Comparison of ENCODE assay signal across 22 cellular contexts in genomic region chr2:193505620-193506019, GRCh38.
"Had no signal": no experiment of that assay in that cellular context is flagged by ENCODE, and none has a peak within 500 bp of the region (broad histone marks: within the 10 kb centered on the region; RNA-seq: fewer than 3 reads in every experiment).

No MANE protein-coding gene starts in this region.

- H3K4me3 ChIP-seq: esophagus muscularis mucosa, gastroesophageal sphincter, left ventricle myocardium inferior, lower lobe of right lung, spleen, thoracic aorta had no signal

- H3K36me3 ChIP-seq: esophagus muscularis mucosa, gastroesophageal sphincter, left ventricle myocardium inferior, lower lobe of right lung, spleen, thoracic aorta had no signal

- H3K9me3 ChIP-seq: esophagus muscularis mucosa, gastroesophageal sphincter, lower lobe of right lung, thoracic aorta had no signal

- ATAC-seq: gastroesophageal sphincter; left cardiac atrium; lower lobe of right lung; natural killer cell; sciatic nerve; stimulated activated naive B cell treated with anti-CD40 and anti-IgM and Interleukin-4, amounts not matched to agents 10 μg/mL and 1 μg/mL and 100 μg/mL, for 72 hours; stimulated activated naive CD8-positive, alpha-beta T cell treated with anti-CD3 and anti-CD28 coated beads, Interleukin-15, amount 100 ng/mL, for 72 hours had no signal

- H3K27ac ChIP-seq: epithelial cell of prostate, esophagus muscularis mucosa, gastroesophageal sphincter, left ventricle myocardium inferior, lower lobe of right lung, spleen, thoracic aorta had no signal

- H3K27me3 ChIP-seq: esophagus muscularis mucosa, gastroesophageal sphincter, spleen had no signal

- DNase-seq: cortex of kidney; effector memory CD4-positive, alpha-beta T cell; glutamatergic neuron; left cardiac atrium; left ventricle myocardium inferior; lower lobe of right lung; natural killer cell; spleen; stimulated activated CD4-positive, alpha-beta T cell treated with anti-CD3 and anti-CD28 coated beads, Interleukin-15, amount 100 ng/mL, for 24 hours; stimulated activated CD4-positive, alpha-beta T cell treated with anti-CD3 and anti-CD28 coated beads, Interleukin-1b, Interleukin-23, amount 100 ng/mL, for 48 hours; stimulated activated CD4-positive, alpha-beta T cell treated with anti-CD3 and anti-CD28 coated beads, Interleukin-4, amount 100 ng/mL, for 24 hours; stimulated activated naive B cell treated with anti-CD40 and anti-IgM and Interleukin-4, amounts not matched to agents 10 μg/mL and 1 μg/mL and 100 μg/mL, for 72 hours; stimulated activated naive CD8-positive, alpha-beta T cell treated with anti-CD3 and anti-CD28 coated beads, Interleukin-15, amount 100 ng/mL, for 72 hours; substantia nigra; trophoblast cell had no signal

- FAIRE-seq: kidney, urothelium cell line had no signal

- H3K4me1 ChIP-seq: esophagus muscularis mucosa, gastroesophageal sphincter, left ventricle myocardium inferior, lower lobe of right lung, spleen had no signal
